19 cellular contexts compared by ENCODE assay signal in the genomic region with DNA sequence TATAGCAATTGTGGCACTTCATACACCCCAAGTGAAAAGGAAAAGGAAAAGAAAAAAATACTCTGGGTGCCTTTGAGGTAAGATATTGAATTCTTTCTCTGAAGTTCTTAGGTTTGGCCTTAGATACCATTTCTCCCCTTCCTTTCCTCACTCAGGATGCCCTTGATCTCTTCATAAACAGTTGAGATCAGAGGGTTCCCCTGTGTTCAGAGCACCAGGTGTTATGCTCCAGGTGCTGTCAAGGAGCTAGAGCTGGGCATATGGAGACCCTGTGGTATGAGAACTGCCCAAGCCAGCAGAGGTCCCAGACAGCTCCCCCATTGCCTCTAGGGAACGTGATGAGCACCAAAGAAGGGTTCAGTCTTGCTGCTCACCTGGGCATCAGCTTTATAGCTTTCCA. TPM values are rescaled to one million over a fixed set of nuclear protein-coding genes. Genes with fewer than 3 reads are reported as not detected.
"Had no signal": no experiment of that assay in that cellular context is flagged by ENCODE, and none has a peak within 500 bp of the region (broad histone marks: within the 10 kb centered on the region; RNA-seq: fewer than 3 reads in every experiment).

No MANE protein-coding gene starts in this region.

- H3K36me3 ChIP-seq: breast epithelium, esophagus muscularis mucosa, lower lobe of right lung, neutrophil, thyroid gland had no signal

- H3K27ac ChIP-seq: breast epithelium, esophagus muscularis mucosa, lower lobe of right lung, neutrophil, thyroid gland had no signal

- H3K36me3 Mint-ChIP-seq: naive B cell, WTC11 had no signal

- H3K4me1 ChIP-seq: breast epithelium, esophagus muscularis mucosa, lower lobe of right lung, thyroid gland had no signal

- H3K4me3 Mint-ChIP-seq: immature natural killer cell, naive B cell, WTC11 had no signal

- DNase-seq: activated CD4-positive, alpha-beta T cell treated with anti-CD3 and anti-CD28 coated beads, Interleukin-2, amount 50 U/mL, for 48 hours; activated gamma-delta T cell treated with Interleukin-2 at 50 U/mL for 16 hours; aorta; glutamatergic neuron; immature natural killer cell; left cardiac atrium; lower lobe of right lung; midbrain; naive B cell; stimulated activated CD4-positive, alpha-beta T cell treated with anti-CD3 and anti-CD28 coated beads, Interleukin-15, amount 100 ng/mL, for 24 hours; stimulated activated CD4-positive, alpha-beta T cell treated with anti-CD3 and anti-CD28 coated beads, Interleukin-4, amount 100 ng/mL, for 4 hours; thyroid gland had no signal

- H3K9me3 ChIP-seq: breast epithelium, esophagus muscularis mucosa, lower lobe of right lung, neutrophil, thyroid gland had no signal

- ATAC-seq: left cardiac atrium, lower lobe of right lung, WTC11 had no signal

- H3K9me3 Mint-ChIP-seq: immature natural killer cell, WTC11 had no signal

- H3K4me3 ChIP-seq: breast epithelium, esophagus muscularis mucosa, lower lobe of right lung, thyroid gland had no signal

- H3K27me3 Mint-ChIP-seq: naive B cell had no signal

- H3K27me3 ChIP-seq: esophagus muscularis mucosa, neutrophil, thyroid gland had no signal

- H3K27ac Mint-ChIP-seq: naive B cell, WTC11 had no signal

RNA-seq across cellular contexts. Expression of gene CD40LG, which starts 17.1 kb away (rescaled TPM):
- total RNA-seq: fibroblast of villous mesenchyme, SK-MEL-5, skeletal muscle tissue, thyroid gland, WTC11 had no signal
- polyA plus RNA-seq: aorta had no signal
